Comparison of ENCODE assay signal across 34 cellular contexts in the genomic region with DNA sequence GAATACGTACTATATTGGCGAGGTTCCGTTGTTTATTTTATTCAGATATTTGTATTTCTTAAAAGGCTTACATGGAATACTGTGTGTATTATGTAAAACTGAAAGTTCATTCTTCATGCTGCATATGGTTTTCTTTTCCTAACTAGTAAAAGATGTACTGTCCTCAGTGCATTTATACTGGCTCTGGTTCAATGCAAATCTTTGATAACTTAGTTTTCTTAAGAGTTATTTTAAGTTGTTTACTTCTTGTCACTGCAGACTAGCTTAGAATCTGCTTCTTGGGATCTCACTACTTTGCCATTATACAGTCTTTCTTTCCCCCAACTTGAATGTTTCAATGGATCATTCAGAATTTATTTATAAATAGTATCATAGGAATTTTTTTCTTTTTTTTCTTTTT. TPM values are rescaled to one million over a fixed set of nuclear protein-coding genes. Genes with fewer than 3 reads are reported as not detected.
"Had no signal": no experiment of that assay in that cellular context is flagged by ENCODE, and none has a peak within 500 bp of the region (broad histone marks: within the 10 kb centered on the region; RNA-seq: fewer than 3 reads in every experiment).

No MANE protein-coding gene starts in this region.

- H3K27ac ChIP-seq: PC-9, SJSA1 had no signal

- H3K27me3 ChIP-seq: MG63 had no signal

- H3K4me2 ChIP-seq: PC-9, SK-N-SH had no signal

- ATAC-seq: K562, Panc1 had no signal

- FAIRE-seq: K562, RCC 7860 had no signal

- DNase-seq: Kasumi-1, KG1, MG63, NCI-H1048, NCI-H1092 treated with DMSO at 0.1 percent for 48 hours, NCI-H1105 treated with DMSO at 0.1 percent for 48 hours, NCI-H1417, NCI-H1436, NCI-H146, NCI-H1694, NCI-H187, NCI-H1930, NCI-H2029 treated with DMSO at 0.1 percent for 48 hours, NCI-H2081 treated with DMSO at 0.1 percent for 48 hours, NCI-H2107, NCI-H2171, NCI-H226, NCI-H446 treated with DMSO at 0.1 percent for 48 hours, NCI-H510A, NCI-H524, NCI-H526, NCI-H69, NCI-H748 treated with DMSO at 0.1 percent for 48 hours, NCI-H82, PC-9, Right ventricle myocardium superior, RPMI8226, SHP77 treated with DMSO at 0.1 percent for 48 hours, SK-N-SH had no signal

- H2AFZ ChIP-seq: PC-9 had no signal

- H3K9ac ChIP-seq: SK-N-SH had no signal

- H3K36me3 ChIP-seq: MG63, SJSA1 had no signal

- H3K4me1 ChIP-seq: SJSA1 had no signal

- H3K4me3 ChIP-seq: K562, MG63, PC-9, SJSA1 had no signal

- H3K9me3 ChIP-seq: MG63, SJSA1, SK-N-SH had no signal

RNA-seq across cellular contexts. Expression of gene ADGRB3, which starts 42.0 kb away (rescaled TPM):
- total RNA-seq: OCI-LY7, PC-9, SJSA1 had no signal
